ENCODE assay signal across 16 cellular contexts in the genomic region with DNA sequence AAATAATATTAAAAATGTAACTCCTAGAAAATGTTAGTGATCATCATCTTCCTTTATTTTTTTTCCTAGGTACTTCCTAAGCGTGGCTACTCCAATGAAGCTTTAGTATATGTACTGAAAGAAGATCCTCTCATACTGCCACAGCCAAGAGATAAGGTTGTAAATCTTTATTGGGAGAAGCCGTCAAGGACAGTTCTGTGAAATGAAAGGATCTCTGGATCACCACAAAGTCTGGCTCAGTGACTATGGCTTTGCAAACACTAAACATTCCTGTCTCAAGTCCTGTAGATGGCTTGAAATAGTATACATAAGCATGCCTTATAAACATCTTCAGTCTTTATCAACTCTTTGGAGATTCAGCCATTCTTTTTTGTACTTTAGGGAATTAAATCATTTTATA.
"Had no signal": no experiment of that assay in that cellular context is flagged by ENCODE, and none has a peak within 500 bp of the region (broad histone marks: within the 10 kb centered on the region; RNA-seq: fewer than 3 reads in every experiment).

No MANE protein-coding gene starts in this region.

- DNase-seq: colonic mucosa; dermis blood vessel endothelial cell; endodermal cell; erythroblast; foreskin melanocyte; heart left ventricle; hippocampal formation; kidney glomerular epithelial cell; left lung; naive thymus-derived CD4-positive, alpha-beta T cell; small intestine; stimulated activated CD4-positive, alpha-beta T cell treated with anti-CD3 and anti-CD28 coated beads, Interleukin-2, amount 100 ng/mL, for 48 hours; stimulated activated naive CD4-positive, alpha-beta T cell treated with Interleukin-2 at 50 U/mL for 16 hours; trophoblast cell had no signal

- H3K4me3 Mint-ChIP-seq: endodermal cell; naive thymus-derived CD4-positive, alpha-beta T cell had no signal

- H3K9me3 Mint-ChIP-seq: endodermal cell had no signal

- H3K9me3 ChIP-seq: colonic mucosa, heart left ventricle, left lung, neutrophil had no signal

- H3K4me1 ChIP-seq: colonic mucosa, left lung had no signal

- H3K27me3 Mint-ChIP-seq: naive thymus-derived CD4-positive, alpha-beta T cell had no signal

- H3K27ac Mint-ChIP-seq: endodermal cell had no signal

- H3K36me3 ChIP-seq: colonic mucosa, neutrophil had no signal

- H3K27ac ChIP-seq: colonic mucosa, heart left ventricle, left lung, neutrophil had no signal

- H3K4me3 ChIP-seq: colonic mucosa, heart left ventricle, left lung, lung had no signal

- ATAC-seq: left lung; naive thymus-derived CD4-positive, alpha-beta T cell had no signal

- H3K27me3 ChIP-seq: colonic mucosa, heart left ventricle, left lung, neutrophil had no signal
